ENCODE assay signal across 1 cellular context in genomic region chr1:42680045-42680444, GRCh38.
TF ChIP-seq lines count a peak whose summit lies in the region.

No MANE protein-coding gene starts in this region.

TF ChIP-seq in HepG2, 621 proteins besides CTCF, POLR2A, EP300 and RAD21:
- TF ChIP-seq ZNF792 (CRISPR knock-in tag; IDR thresholded peaks at IDR 0.05) (no peak), ZBTB7A (CRISPR knock-in tag; IDR thresholded peaks at IDR 0.05) (no peak), NR2F1 (CRISPR knock-in tag; IDR thresholded peaks at IDR 0.05) (no peak), FOXA3 (CRISPR knock-in tag; IDR thresholded peaks at IDR 0.05) (0 out of 2 replicates have a peak, but pooled peaks have one; percentile 20), FOXK1 (CRISPR knock-in tag; IDR thresholded peaks at IDR 0.05; ENCODE audit: borderline replicate concordance, low read depth) (0 out of 2 replicates have a peak, but pooled peaks have one; percentile 16), FOXA1 (IDR thresholded peaks at IDR 0.05) (no peak), FOXA1 (CRISPR knock-in tag; IDR thresholded peaks at IDR 0.05) (peak; percentile 44; the same call in 1 of the 2 replicates), ZNF143 (CRISPR knock-in tag; IDR thresholded peaks at IDR 0.05) (no peak), ZNF768 (CRISPR knock-in tag; IDR thresholded peaks at IDR 0.05) (no peak), CEBPB (IDR thresholded peaks at IDR 0.05; ENCODE audit: borderline replicate concordance, low read depth, low read length) (peak; percentile 37; the same call in 1 of the 2 replicates), MATR3 (CRISPR knock-in tag; IDR thresholded peaks at IDR 0.05) (no peak), NONO (IDR thresholded peaks at IDR 0.05) (no peak), NONO (CRISPR knock-in tag; conservative IDR thresholded peaks at IDR 0.05) (no peak; the same call in 1 of the 2 replicates), TEAD3 (CRISPR knock-in tag; optimal IDR thresholded peaks at IDR 0.05; ENCODE audit: borderline replicate concordance) (no peak)
TF ChIP-seq in HepG2: peak in this region for 4.
